Comparison of ENCODE assay signal across 30 cellular contexts in genomic region chr11:9590717-9591116, GRCh38. TPM values are rescaled to one million over a fixed set of nuclear protein-coding genes. Genes with fewer than 3 reads are reported as not detected.
A peak's percentile ranks its signal among the peaks of the same experiment; 100 is the strongest.
DNase-seq lines count a peak whose midpoint lies in the region; ATAC-seq, FAIRE-seq and TF ChIP-seq lines count a peak whose summit lies in the region.
"Had no signal": no experiment of that assay in that cellular context is flagged by ENCODE, and none has a peak within 500 bp of the region (broad histone marks: within the 10 kb centered on the region; RNA-seq: fewer than 3 reads in every experiment).

No MANE protein-coding gene starts in this region.

- peaks cover 2% of the 10 kb centered on the region for H3K27me3 Mint-ChIP-seq in IgD-negative memory B cell
- H3K27me3 Mint-ChIP-seq: CD4-positive, alpha-beta memory T cell had no signal

- H3K9me1 ChIP-seq in K562 (ENCODE audit: control insufficient read depth, insufficient read depth, low read length), result no peaks in the 10 kb centered on the region

- TF ChIP-seq POLR2A in HepG2 (IDR thresholded peaks at IDR 0.05; ENCODE audit: insufficient read depth in 1 of 2, low read depth in 2 of 2, low read length in 2 of 2), result no peak
- no peak for TF ChIP-seq POLR2A in right lobe of liver (IDR thresholded peaks at IDR 0.05)
- TF ChIP-seq POLR2A in K562 (conservative IDR thresholded peaks at IDR 0.05), result 0 out of 2 replicates have a peak, but pooled peaks have one; percentile 2

- peaks cover 5% of the 10 kb centered on the region for H3K36me3 Mint-ChIP-seq in IgD-negative memory B cell

- no peaks in the 10 kb centered on the region for H3K4me1 ChIP-seq in HepG2 (ENCODE audit: insufficient read depth, low read length)
- H3K4me1 ChIP-seq in right lobe of liver, result no peaks in the 10 kb centered on the region
- H3K4me1 ChIP-seq in K562 (replicated peaks in 1 of 2; ENCODE audit: control insufficient read depth in 2 of 2, insufficient read depth in 2 of 2, low read length in 2 of 2), result peaks cover 4% of the 10 kb centered on the region in 2 experiments; a peak in 1 of 5 replicates
- no peaks in the 10 kb centered on the region for H3K4me1 ChIP-seq in tibial artery

- H3K4me2 ChIP-seq in HepG2 (ENCODE audit: low read depth, low read length) (no peak overlapping the region), K562 (ENCODE audit: insufficient read depth, low read length) (no peak overlapping the region)

- TF ChIP-seq CTCF in HepG2 (CRISPR knock-in tag; IDR thresholded peaks at IDR 0.05) (no peak), right lobe of liver (IDR thresholded peaks at IDR 0.05) (no peak), K562 (IDR thresholded peaks at IDR 0.05 in 2 of 3, conservative IDR thresholded peaks at IDR 0.05 in 1 of 3; ENCODE audit: insufficient read depth in 2 of 3, low read depth in 1 of 3, low read length in 3 of 3) (no peak), tibial artery (IDR thresholded peaks at IDR 0.05) (no peak)

- 93% methylated on average over 4 of the region's 4 CpGs for WGBS in HepG2 (ENCODE audit: low lambda C conversion rate)
- 96% methylated on average over 4 of the region's 4 CpGs for WGBS in right lobe of liver (ENCODE audit: insufficient coverage, low coverage, low lambda C conversion rate, missing lambda C conversion rate)
- 60% methylated on average over 4 of the region's 4 CpGs for WGBS in K562 (ENCODE audit: insufficient coverage, low coverage, missing lambda C conversion rate)

- H3K27me3 ChIP-seq in HepG2 (ENCODE audit: control insufficient read depth in 1 of 2, insufficient read depth in 2 of 2, low read length in 2 of 2) (no peaks in the 10 kb centered on the region), right lobe of liver (no peaks in the 10 kb centered on the region), K562 (ENCODE audit: control insufficient read depth in 2 of 2, insufficient read depth in 2 of 2, low read length in 2 of 2) (no peaks in the 10 kb centered on the region), tibial artery (no peaks in the 10 kb centered on the region)

- H3K79me2 ChIP-seq in HepG2 (ENCODE audit: insufficient read depth, low read length) (no peaks in the 10 kb centered on the region), K562 (ENCODE audit: control insufficient read depth, insufficient read depth, low read length) (no peaks in the 10 kb centered on the region)

- H3K4me3 ChIP-seq in HepG2 (replicated peaks in 1 of 3; ENCODE audit: insufficient read depth in 1 of 3, low read depth in 2 of 3, low read length in 3 of 3) (no peak overlapping the region), right lobe of liver (no peak overlapping the region), K562 (no peak overlapping the region), tibial artery (no peak overlapping the region)
- H3K4me3 ChIP-seq: GM12878, SK-N-MC had no signal

- H3K27ac ChIP-seq in HepG2 (ENCODE audit: extremely low read length, insufficient read depth, low read length) (no peak overlapping the region), right lobe of liver (no peak overlapping the region), K562 (ENCODE audit: extremely low read depth, low read depth, low read length) (no peak overlapping the region), tibial artery (no peak overlapping the region)
- H3K27ac ChIP-seq: HL-60 had no signal

- intact Hi-C loops in HepG2 (cut with micrococcal nuclease; ENCODE audit: unreplicated experiment) (no loop called here), right lobe of liver (cut with DNase I) (no loop called here), K562 (cut with micrococcal nuclease) (no loop called here), tibial artery (cut with DNase I; ENCODE audit: low total_unique reads) (no loop called here)

- in situ Hi-C loops in HepG2 (cut with HindIII; ENCODE audit: extremely low pct_ligation_motif_present, low pct_unique_long_range_greater_than_20kb) (no loop called here), K562 (cut with MboI) (no loop called here)

- no peak overlapping the region for H2AFZ ChIP-seq in HepG2 (ENCODE audit: low read length)
- no peak overlapping the region for H2AFZ ChIP-seq in K562 (ENCODE audit: low read depth, low read length)

- H3K9me3 Mint-ChIP-seq in IgD-negative memory B cell, result no peaks in the 10 kb centered on the region
- H3K9me3 Mint-ChIP-seq: CD4-positive, alpha-beta memory T cell; T-helper 1 cell treated with Interleukin-12 subunit alpha and Interleukin-12 subunit beta and Interleukin-4 antibody, amounts not matched to agents 30 μg/mL and 1 μg/mL, for 36 hours had no signal

- TF ChIP-seq RAD21 in HepG2 (CRISPR knock-in tag; IDR thresholded peaks at IDR 0.05) (no peak), K562 (CRISPR knock-in tag; conservative IDR thresholded peaks at IDR 0.05 in 1 of 2, IDR thresholded peaks at IDR 0.05 in 1 of 2) (no peak)

- H3K36me3 ChIP-seq in HepG2 (replicated peaks in 1 of 2; ENCODE audit: control insufficient read depth in 1 of 2, insufficient read depth in 2 of 2, low read length in 2 of 2), result peaks cover 8 to 34% of the 10 kb centered on the region in 2 experiments
- peaks cover 0 to 41% (median 17%) of the 10 kb centered on the region in 4 donors for H3K36me3 ChIP-seq in right lobe of liver
- H3K36me3 ChIP-seq in K562 (ENCODE audit: control insufficient read depth, insufficient read depth, low read length), result peaks cover 38% of the 10 kb centered on the region
- H3K36me3 ChIP-seq in tibial artery, result peaks cover 45 to 46% (median 45%) of the 10 kb centered on the region in 3 donors

- H4K20me1 ChIP-seq in HepG2 (ENCODE audit: insufficient read depth, low read length) (no peaks in the 10 kb centered on the region), K562 (replicated peaks; ENCODE audit: control insufficient read depth, insufficient read depth, low read length) (no peaks in the 10 kb centered on the region)

- no peak for TF ChIP-seq EP300 in HepG2 (IDR thresholded peaks at IDR 0.05; ENCODE audit: low read depth in 2 of 2, low read length in 2 of 2)
- no peak for TF ChIP-seq EP300 in HepG2 (CRISPR knock-in tag; IDR thresholded peaks at IDR 0.05; ENCODE audit: borderline replicate concordance)
- TF ChIP-seq EP300 in K562 (IDR thresholded peaks at IDR 0.05; ENCODE audit: low read length), result no peak

- POLR2A ChIA-PET in HepG2 (lab: Yijun Ruan, JAX), result interaction anchor here (1.0 kb wide), 1 partner anchor 11 kb away, joined by 3 read pairs; no protein-coding TSS in a partner anchor
- POLR2A ChIA-PET in K562 (lab: Yijun Ruan, JAX), result interaction anchor here (0.8 to 3.3 kb wide), 5 partner anchors 10 to 22 kb away, joined by 3 to 21 read pairs (median 6); partner anchors contain the start of gene WEE1

- H3K9me3 ChIP-seq in HepG2 (ENCODE audit: low read length), result no peaks in the 10 kb centered on the region
- no peaks in the 10 kb centered on the region for H3K9me3 ChIP-seq in right lobe of liver
- no peaks in the 10 kb centered on the region for H3K9me3 ChIP-seq in K562 (replicated peaks; ENCODE audit: control insufficient read depth, insufficient read depth, low read depth, low read length)
- no peaks in the 10 kb centered on the region for H3K9me3 ChIP-seq in tibial artery

- DNase-seq in HepG2 (ENCODE audit: low spot score) (no peak), right lobe of liver (no peak), K562 (ENCODE audit: extremely low read depth in 1 of 4, low spot score in 3 of 4) (no peak), NCI-H1417 treated with DMSO at 0.1 percent for 48 hours (lab: John Stamatoyannopoulos, UW) (no peak), NCI-H2107 (lab: John Stamatoyannopoulos, UW) (no peak), tibial artery (no peak)
- DNase-seq: C1 segment of cervical spinal cord; CD4-positive, alpha-beta memory T cell; COR-L47; DMS53; EL; GDM1; KG1; MM.1S; NCI-H1417; NCI-H1694 treated with DMSO at 0.1 percent for 48 hours; NCI-H2081; NCI-H2171 treated with DMSO at 0.1 percent for 48 hours; NCI-H446; NCI-H524 treated with DMSO at 0.1 percent for 48 hours; NCI-H774; SIG-M5; SW 1271 had no signal

- peak overlapping the region in 2 of 3 donors; percentile 73 to 78 for H3K27ac Mint-ChIP-seq in IgD-negative memory B cell
- H3K27ac Mint-ChIP-seq: T-helper 1 cell treated with Interleukin-12 subunit alpha and Interleukin-12 subunit beta and Interleukin-4 antibody, amounts not matched to agents 30 μg/mL and 1 μg/mL, for 36 hours had no signal

- CTCF ChIA-PET in HepG2 (lab: Yijun Ruan, JAX; ENCODE audit: low intra/inter-chr PET ratio, low total read pairs) (no interaction called here), K562 (lab: Yijun Ruan, JAX; ENCODE audit: low intra/inter-chr PET ratio) (no interaction called here)

- no peak overlapping the region for H3K9ac ChIP-seq in HepG2 (ENCODE audit: insufficient read depth, low read depth, low read length)
- H3K9ac ChIP-seq in K562 (ENCODE audit: insufficient read depth in 1 of 2, low read depth in 2 of 2, low read length in 2 of 2), result no peak overlapping the region

- no peak for FAIRE-seq in HepG2 (lab: Jason Lieb, UNC)
- FAIRE-seq in K562 (lab: Jason Lieb, UNC), result no peak
- FAIRE-seq: GM12878 had no signal

- ATAC-seq in HepG2, result no peak
- no peak for ATAC-seq in right lobe of liver
- ATAC-seq in K562, result peak; percentile 21
- ATAC-seq: GM12878, HCT116, Panc1 had no signal

- H3K4me3 Mint-ChIP-seq in IgD-negative memory B cell, result no peak overlapping the region
- H3K4me3 Mint-ChIP-seq: CD4-positive, alpha-beta memory T cell; T-helper 1 cell treated with Interleukin-12 subunit alpha and Interleukin-12 subunit beta and Interleukin-4 antibody, amounts not matched to agents 30 μg/mL and 1 μg/mL, for 36 hours had no signal

- BruUV-seq in HepG2 (replicated peaks; lab: Mats Ljungman, UMichigan), result no TSS peak
- BruUV-seq in K562 (replicated peaks; lab: Mats Ljungman, UMichigan), result no TSS peak

- peaks cover 17 to 22% (median 20%) of the 10 kb centered on the region in 3 donors for H3K4me1 Mint-ChIP-seq in IgD-negative memory B cell
- H3K4me1 Mint-ChIP-seq: CD4-positive, alpha-beta memory T cell had no signal

RNA-seq across cellular contexts. Expression of gene WEE1, which starts 17.2 kb away (rescaled TPM):
- total RNA-seq in HepG2 (2016; rRNA removed; fragmentation: Illumina TruSeq; extraction: Trizol) (63.7 and 71.7 TPM in 2 replicates), right lobe of liver (10 to 100 TPM; 11.1 to 34.0 (median 19.5) TPM), K562 (2014; rRNA removed) (62.9 and 66.8 TPM in 2 replicates), K562 (2014; rRNA removed; fragmentation: Illumina TruSeq; extraction: Trizol) (73.2 and 80.9 TPM in 2 replicates), K562 (2015; rRNA removed; fragmentation: Illumina TruSeq; extraction: Trizol) (61.6 and 67.4 TPM in 2 replicates), K562 (2021) (82.1 and 82.7 TPM in 2 replicates)
- total RNA-seq in HepG2 (2016; cell fraction: cytosol; rRNA removed; fragmentation: Illumina TruSeq; extraction: Trizol; ENCODE audit: low read depth), result 5.3 and 8.1 TPM in 2 replicates
- total RNA-seq in HepG2 (2016; cell fraction: insoluble cytoplasmic fraction; rRNA removed; fragmentation: Illumina TruSeq; extraction: Trizol), result 59.2 and 62.0 TPM in 2 replicates
- 16.3 and 20.1 TPM in 2 replicates for total RNA-seq in HepG2 (2016; cell fraction: membrane; rRNA removed; fragmentation: Illumina TruSeq; extraction: Trizol)
- 55.9 and 59.7 TPM in 2 replicates for total RNA-seq in HepG2 (2016; cell fraction: nucleus; rRNA removed; fragmentation: Illumina TruSeq; extraction: Trizol)
- polyA plus RNA-seq in HepG2 (2011; rRNA removed) (24.2 and 31.4 TPM in 2 replicates), IgD-negative memory B cell (47.8 TPM), K562 (2011; rRNA removed) (81.2 and 99.0 TPM in 2 replicates), K562 (2014; fragmentation: Illumina TruSeq; extraction: Trizol) (73.7 and 93.4 TPM in 2 replicates), K562 (2014; fragmentation: Nextera tagmentation; extraction: Ambion mirVana) (10 to 100 TPM; 21.9 to 30.6 TPM), K562 (2014; rRNA removed) (51.3 and 53.9 TPM in 2 replicates)
- polyA plus RNA-seq in HepG2 (2011; cell fraction: cytosol; rRNA removed), result 9.9 and 15.9 TPM in 2 replicates
- polyA plus RNA-seq in HepG2 (2011; cell fraction: nucleus; rRNA removed), result 19.4 and 21.7 TPM in 2 replicates
- 34.3 and 43.6 TPM in 2 replicates for polyA plus RNA-seq in HepG2 (2012)
- 1.5 and 1.7 TPM in 2 replicates for polyA plus RNA-seq in HepG2 (2016; cell fraction: cytosol; fragmentation: Illumina TruSeq; extraction: Trizol; ENCODE audit: low read depth)
- 55.1 and 60.7 TPM in 2 replicates for polyA plus RNA-seq in HepG2 (2016; cell fraction: insoluble cytoplasmic fraction; fragmentation: Illumina TruSeq; extraction: Trizol; ENCODE audit: low read depth)
- polyA plus RNA-seq in HepG2 (2016; cell fraction: membrane; fragmentation: Illumina TruSeq; extraction: Trizol; ENCODE audit: low read depth), result 5.2 and 6.5 TPM in 2 replicates
- 61.4 and 70.9 TPM in 2 replicates for polyA plus RNA-seq in HepG2 (2016; cell fraction: nucleus; fragmentation: Illumina TruSeq; extraction: Trizol; ENCODE audit: insufficient read depth, low read depth)
- 13.9 and 26.9 TPM in 2 replicates for polyA minus RNA-seq in HepG2 (2011; rRNA and poly(A)+ RNA removed; ENCODE audit: low replicate concordance)
- polyA minus RNA-seq in HepG2 (2011; cell fraction: cytosol; rRNA and poly(A)+ RNA removed), result 20.9 and 21.9 TPM in 2 replicates
- 77.1 and 85.4 TPM in 2 replicates for polyA minus RNA-seq in HepG2 (2011; cell fraction: nucleus; rRNA and poly(A)+ RNA removed)
- 78.0 and 216 TPM in 2 replicates for total RNA-seq in K562 (2011; cell fraction: chromatin; rRNA removed; ENCODE audit: low replicate concordance)
- 51.9 and 57.0 TPM in 2 replicates for total RNA-seq in K562 (2011; cell fraction: nucleolus; rRNA removed)
- 101 and 161 TPM in 2 replicates for total RNA-seq in K562 (2011; cell fraction: nucleoplasm; rRNA removed)
- 20.1 and 32.8 TPM in 2 replicates for polyA plus RNA-seq in K562 (2011; cell fraction: cytosol; rRNA removed)
- polyA plus RNA-seq in K562 (2011; cell fraction: nucleus; rRNA removed), result 77.6 and 91.0 TPM in 2 replicates
- polyA plus RNA-seq in K562 (2012), result 34.8 and 46.6 TPM in 2 replicates
- 121 and 129 TPM in 2 replicates for polyA minus RNA-seq in K562 (2011; rRNA and poly(A)+ RNA removed)
- 28.7 and 41.6 TPM in 2 replicates for polyA minus RNA-seq in K562 (2011; cell fraction: cytosol; rRNA and poly(A)+ RNA removed)
- 75.3 and 97.9 TPM in 2 replicates for polyA minus RNA-seq in K562 (2011; cell fraction: nucleus; rRNA and poly(A)+ RNA removed)

Comparison
In these comparisons a context has a peak if more than half of its experiments do, and no peak if none do; other contexts are left out.
1. Of the 241 proteins assayed by ChIP-seq in both HepG2 and K562: peak only in HepG2: POLR2G; only in K562: POLR2A, POLR2AphosphoS2 and POLR2AphosphoS5; in both: none; in neither: 237.